Comparison of ENCODE assay signal across 1 cellular context in genomic region chr1:27593341-27594326, GRCh38.
A peak's percentile ranks its signal among the peaks of the same experiment; 100 is the strongest.
TF ChIP-seq lines count a peak whose summit lies in the region.

No MANE protein-coding gene starts in this region.

TF ChIP-seq in HepG2, 621 proteins besides CTCF, POLR2A, EP300 and RAD21:
- TF ChIP-seq CBX5 (CRISPR knock-in tag; IDR thresholded peaks at IDR 0.05; ENCODE audit: borderline replicate concordance) (no peak), ZNF747 (CRISPR knock-in tag; IDR thresholded peaks at IDR 0.05; ENCODE audit: borderline replicate concordance) (no peak), HNRNPL (IDR thresholded peaks at IDR 0.05; ENCODE audit: low read depth, low read length) (0 out of 2 replicates have a peak, but pooled peaks have one; percentile 65)
